In genomic region chr19:38361633-38362075, GRCh38 we compare ENCODE assay signal across 8 cellular contexts. TPM values are rescaled to one million over a fixed set of nuclear protein-coding genes. Genes with fewer than 3 reads are reported as not detected.
DNase-seq lines count a peak whose midpoint lies in the region; ATAC-seq and TF ChIP-seq lines count a peak whose summit lies in the region.

No MANE protein-coding gene starts in this region.

- H3K4me3 Mint-ChIP-seq in naive thymus-derived CD8-positive, alpha-beta T cell: peak overlapping the region; percentile 68 to 90 (median 84)

- H3K27ac Mint-ChIP-seq in naive thymus-derived CD8-positive, alpha-beta T cell: no peak overlapping the region

- no peaks in the 10 kb centered on the region for H3K36me3 Mint-ChIP-seq in naive thymus-derived CD8-positive, alpha-beta T cell

- no peaks in the 10 kb centered on the region for H3K4me1 ChIP-seq in HUES48 (ENCODE audit: control insufficient read depth, insufficient read depth, low read length)

- TF ChIP-seq CTCF in GM06990 (IDR thresholded peaks at IDR 0.05; ENCODE audit: insufficient read depth, low read length, poor library complexity, severe bottlenecking): peak; percentile 28

- no peak overlapping the region for H3K9ac ChIP-seq in HUES48 (ENCODE audit: low read depth, low read length)

- H3K27me3 ChIP-seq in GM06990 (replicated peaks; ENCODE audit: control insufficient read depth, insufficient read depth, low read length) (no peaks in the 10 kb centered on the region; the same call in 1 of the 2 replicates), HUES48 (ENCODE audit: control insufficient read depth, insufficient read depth, low read length) (peaks cover 36% of the 10 kb centered on the region)

- peaks cover 12 to 18% (median 13%) of the 10 kb centered on the region in 4 donors for H3K4me1 Mint-ChIP-seq in naive thymus-derived CD8-positive, alpha-beta T cell

- DNase-seq in GM06990 (ENCODE audit: extremely low read depth, insufficient read length) (peak; percentile 78), fibroblast of peridontal ligament (ENCODE audit: extremely low read depth) (peak; percentile 44)
- DNase-seq in activated T-helper 1 cell treated with anti-CD3 and anti-CD28 coated beads, Interleukin-2, amount 50 U/mL, for 16 hours (ENCODE audit: low read depth in 1 of 2, low spot score in 1 of 2): peak; percentile 9 to 50
- peak; percentile 30 to 71 (median 40) for DNase-seq in naive thymus-derived CD8-positive, alpha-beta T cell
- DNase-seq in stimulated activated naive CD4-positive, alpha-beta T cell treated with Interleukin-2 at 50 U/mL for 16 hours (lab: John Stamatoyannopoulos, UW): peak; percentile 82

- peak overlapping the region; percentile 89 for H3K27ac ChIP-seq in HUES48 (ENCODE audit: low read depth, low read length)

- H3K36me3 ChIP-seq in GM06990 (ENCODE audit: control insufficient read depth, insufficient read depth, low read length) (no peaks in the 10 kb centered on the region), HUES48 (ENCODE audit: control insufficient read depth, insufficient read depth, low read length) (no peaks in the 10 kb centered on the region)

- POLR2A ChIA-PET in naive thymus-derived CD8-positive, alpha-beta T cell (lab: Charles Lee): interaction anchor here (0.5 kb wide), 1 partner anchor 118 kb away, joined by 3 read pairs; no protein-coding TSS in a partner anchor

- H3K9me3 ChIP-seq in HUES48 (ENCODE audit: control insufficient read depth, insufficient read depth, low read length): 0 out of 2 replicates have a peak, but pooled peaks cover 5% of the 10 kb centered on the region

- peaks cover 0 to 13% (median 2%) of the 10 kb centered on the region in 5 donors for H3K27me3 Mint-ChIP-seq in naive thymus-derived CD8-positive, alpha-beta T cell

- peak; percentile 75 to 80 for ATAC-seq in naive thymus-derived CD8-positive, alpha-beta T cell
- no peak for ATAC-seq in GM19328 (IDR thresholded peaks at IDR 0.05; ENCODE audit: unreplicated experiment)

- H3K4me3 ChIP-seq in GM06990 (replicated peaks; ENCODE audit: low read depth, low read length) (peak overlapping the region; percentile 70), HUES48 (ENCODE audit: low read depth, low read length) (peak overlapping the region; percentile 89)

- H3K9me3 Mint-ChIP-seq in naive thymus-derived CD8-positive, alpha-beta T cell: no peaks in the 10 kb centered on the region

TF ChIP-seq in PFSK-1, 5 proteins besides CTCF, POLR2A, EP300 and RAD21:
- TF ChIP-seq TAF1 (IDR thresholded peaks at IDR 0.05; ENCODE audit: borderline replicate concordance, insufficient read depth, low read length): peak; percentile 40; the same call in 1 of the 2 replicates
- 0 out of 2 replicates have a peak, but pooled peaks have one; percentile 27 for TF ChIP-seq POLR2AphosphoS5 (IDR thresholded peaks at IDR 0.05; ENCODE audit: low read depth, low read length)
- no peak for TF ChIP-seq REST (IDR thresholded peaks at IDR 0.05; ENCODE audit: insufficient read depth in 1 of 2, low read depth in 2 of 2, low read length in 2 of 2)
- no peak for TF ChIP-seq SIN3A (IDR thresholded peaks at IDR 0.05; ENCODE audit: borderline replicate concordance, insufficient read depth, low read length)
- TF ChIP-seq FOXP2 (optimal IDR thresholded peaks at IDR 0.05; ENCODE audit: borderline replicate concordance, extremely low read depth, extremely low read length, insufficient read depth): no peak

RNA-seq across cellular contexts. Expression of gene PSMD8, which starts 12.7 kb away (rescaled TPM):
- 529 TPM for polyA plus RNA-seq in PFSK-1 (2012; ENCODE audit: insufficient read length, low read depth)
- 10 to 100 TPM; 73.8 to 80.7 TPM for total RNA-seq in naive thymus-derived CD8-positive, alpha-beta T cell
- 100 to 1,000 TPM; 137 to 139 (median 137) TPM for polyA plus RNA-seq in naive thymus-derived CD8-positive, alpha-beta T cell

RNA-seq across cellular contexts. Expression of gene CATSPERG, which starts 26.0 kb away (rescaled TPM):
- polyA plus RNA-seq in PFSK-1 (2012; ENCODE audit: insufficient read length, low read depth): 2.4 TPM
- total RNA-seq in naive thymus-derived CD8-positive, alpha-beta T cell: 10 to 100 TPM; 23.5 to 24.5 TPM
- polyA plus RNA-seq in naive thymus-derived CD8-positive, alpha-beta T cell: 1 to 10 TPM in 2 of 3 donors, under 1 TPM in 1; 0.76 to 6.6 (median 2.9) TPM

RNA-seq across cellular contexts. Expression of gene GGN, which starts 26.2 kb away (rescaled TPM):
- 8.6 TPM for polyA plus RNA-seq in PFSK-1 (2012; ENCODE audit: insufficient read length, low read depth)
- total RNA-seq in naive thymus-derived CD8-positive, alpha-beta T cell: not detected
- polyA plus RNA-seq in naive thymus-derived CD8-positive, alpha-beta T cell: not detected

RNA-seq across cellular contexts. Expression of gene SPRED3, which starts 26.8 kb away (rescaled TPM):
- polyA plus RNA-seq in PFSK-1 (2012; ENCODE audit: insufficient read length, low read depth): 55.7 TPM
- total RNA-seq in naive thymus-derived CD8-positive, alpha-beta T cell: 1 to 10 TPM; 1.8 to 2.6 TPM
- under 1 TPM in 2 of 3 donors, not detected in 1; 0.02 to 0.16 TPM for polyA plus RNA-seq in naive thymus-derived CD8-positive, alpha-beta T cell

RNA-seq across cellular contexts. Expression of gene FAM98C, which starts 41.2 kb away (rescaled TPM):
- polyA plus RNA-seq in PFSK-1 (2012; ENCODE audit: insufficient read length, low read depth): 24.9 TPM
- 10 to 100 TPM; 39.6 to 45.0 TPM for total RNA-seq in naive thymus-derived CD8-positive, alpha-beta T cell
- 10 to 100 TPM; 12.6 to 15.5 (median 15.4) TPM for polyA plus RNA-seq in naive thymus-derived CD8-positive, alpha-beta T cell

Comparison
In these comparisons a context has a peak if more than half of its experiments do, and no peak if none do; other contexts are left out.
1. DNase-seq: peak in every context shown above with its lines; median percentile 82 in stimulated activated naive CD4-positive, alpha-beta T cell treated with Interleukin-2 at 50 U/mL for 16 hours; 78 in GM06990; 44 in fibroblast of peridontal ligament; 40 in naive thymus-derived CD8-positive, alpha-beta T cell; 30 in activated T-helper 1 cell treated with anti-CD3 and anti-CD28 coated beads, Interleukin-2, amount 50 U/mL, for 16 hours.